15 cellular contexts compared by ENCODE assay signal in genomic region chr14:104697892-104698583, GRCh38. TPM values are rescaled to one million over a fixed set of nuclear protein-coding genes. Genes with fewer than 3 reads are reported as not detected.
DNase-seq lines count a peak whose midpoint lies in the region; ATAC-seq and TF ChIP-seq lines count a peak whose summit lies in the region.
"Had no signal": no experiment of that assay in that cellular context is flagged by ENCODE, and none has a peak within 500 bp of the region (broad histone marks: within the 10 kb centered on the region; RNA-seq: fewer than 3 reads in every experiment).

No MANE protein-coding gene starts in this region.

- H3K4me3 Mint-ChIP-seq in natural killer cell = no peak overlapping the region
- H3K4me3 Mint-ChIP-seq: CD14-positive monocyte; dendritic cell treated with granulocyte-macrophage colony-stimulating factor and Interleukin-4, amounts not matched to agents 40 ng/mL and 50 ng/mL, for 4 days; stimulated activated effector memory CD8-positive, alpha-beta T cell treated with anti-CD3 and anti-CD28 coated beads, Interleukin-12 subunit alpha, Interleukin-12 subunit beta, amount 100 ng/mL, for 72 hours had no signal

- intact Hi-C loops in posterior cingulate gyrus (cut with DNase I) (no loop called here), breast epithelium (cut with DNase I; ENCODE audit: low total_unique reads) (no loop called here), natural killer cell (cut with micrococcal nuclease) (no loop called here)

- H3K4me1 ChIP-seq in BLaER1 treated with 17β-estradiol and CSF1 and Interleukin-3, amounts not matched to agents 10 nM and 100 nM = peaks cover 68 to 91% (median 87%) of the 10 kb centered on the region in 10 experiments
- H3K4me1 ChIP-seq in RWPE2 (ENCODE audit: insufficient read depth, poor library complexity, severe bottlenecking) (peaks cover 18% of the 10 kb centered on the region), gastroesophageal sphincter (peaks cover 0 to 99% (median 71%) of the 10 kb centered on the region in 3 donors), breast epithelium (peaks cover 16 to 25% of the 10 kb centered on the region in 2 donors)
- H3K4me1 ChIP-seq: SJCRH30 had no signal

- no peak overlapping the region for H3K27ac Mint-ChIP-seq in natural killer cell
- H3K27ac Mint-ChIP-seq: CD14-positive monocyte; dendritic cell treated with granulocyte-macrophage colony-stimulating factor and Interleukin-4, amounts not matched to agents 40 ng/mL and 50 ng/mL, for 4 days; stimulated activated effector memory CD8-positive, alpha-beta T cell treated with anti-CD3 and anti-CD28 coated beads, Interleukin-12 subunit alpha, Interleukin-12 subunit beta, amount 100 ng/mL, for 72 hours had no signal

- peaks cover 42 to 88% (median 69%) of the 10 kb centered on the region in 11 experiments for H3K36me3 ChIP-seq in BLaER1 treated with 17β-estradiol and CSF1 and Interleukin-3, amounts not matched to agents 10 nM and 100 nM
- H3K36me3 ChIP-seq in RWPE2 (ENCODE audit: low read depth) (peaks cover 85% of the 10 kb centered on the region), gastroesophageal sphincter (peaks cover 0 to 32% of the 10 kb centered on the region in 2 donors), breast epithelium (peaks cover 4% of the 10 kb centered on the region)

- H3K9me3 ChIP-seq in BLaER1 treated with 17β-estradiol and CSF1 and Interleukin-3, amounts not matched to agents 10 nM and 100 nM (replicated peaks in 1 of 11) = no peaks in the 10 kb centered on the region
- H3K9me3 ChIP-seq in RWPE2 (ENCODE audit: severe bottlenecking) (no peaks in the 10 kb centered on the region), gastroesophageal sphincter (no peaks in the 10 kb centered on the region), breast epithelium (no peaks in the 10 kb centered on the region)
- H3K9me3 ChIP-seq: SJCRH30 had no signal

- TF ChIP-seq POLR2A in gastroesophageal sphincter (IDR thresholded peaks at IDR 0.05) = no peak
- no peak for TF ChIP-seq POLR2A in breast epithelium (IDR thresholded peaks at IDR 0.05)

- peaks cover 6 to 23% of the 10 kb centered on the region in 2 donors for H3K4me1 Mint-ChIP-seq in natural killer cell

- no peaks in the 10 kb centered on the region for H3K27me3 Mint-ChIP-seq in natural killer cell (ENCODE audit: low read depth in 2 of 2)
- H3K27me3 Mint-ChIP-seq: dendritic cell treated with granulocyte-macrophage colony-stimulating factor and Interleukin-4, amounts not matched to agents 40 ng/mL and 50 ng/mL, for 4 days had no signal

- no peak for TF ChIP-seq EP300 in gastroesophageal sphincter (IDR thresholded peaks at IDR 0.05)

- H3K27me3 ChIP-seq in BLaER1 treated with 17β-estradiol and CSF1 and Interleukin-3, amounts not matched to agents 10 nM and 100 nM = no peaks in the 10 kb centered on the region
- no peaks in the 10 kb centered on the region for H3K27me3 ChIP-seq in RWPE2 (ENCODE audit: insufficient read depth, poor library complexity, severe bottlenecking)
- no peaks in the 10 kb centered on the region for H3K27me3 ChIP-seq in gastroesophageal sphincter
- H3K27me3 ChIP-seq in breast epithelium = no peaks in the 10 kb centered on the region
- H3K27me3 ChIP-seq: SJCRH30 had no signal

- TF ChIP-seq CTCF in RWPE2 (IDR thresholded peaks at IDR 0.05; ENCODE audit: poor library complexity, severe bottlenecking) = no peak
- no peak for TF ChIP-seq CTCF in gastroesophageal sphincter (IDR thresholded peaks at IDR 0.05)
- no peak for TF ChIP-seq CTCF in breast epithelium (IDR thresholded peaks at IDR 0.05)
- TF ChIP-seq CTCF in natural killer cell (IDR thresholded peaks at IDR 0.05) = no peak

- no peaks in the 10 kb centered on the region for H3K36me3 Mint-ChIP-seq in natural killer cell

- H3K4me2 ChIP-seq in BLaER1 treated with 17β-estradiol and CSF1 and Interleukin-3, amounts not matched to agents 10 nM and 100 nM = peak overlapping the region in 7 of 11 experiments; percentile 10 to 100 (median 45); a peak in 11 of 22 replicates

- WGBS in gastroesophageal sphincter (ENCODE audit: low coverage in 1 of 2), 2 donors = 23 to 40% methylated on average over 2 to 6 of the region's 19 CpGs

- peak overlapping the region in 10 of 11 experiments; percentile 4 to 98 (median 56); a peak in 16 of 22 replicates for H3K9ac ChIP-seq in BLaER1 treated with 17β-estradiol and CSF1 and Interleukin-3, amounts not matched to agents 10 nM and 100 nM

- DNase-seq in RWPE2 (ENCODE audit: low spot score) (no peak), posterior cingulate gyrus (peak in 8 of 10 donors; percentile 74 to 98 (median 89)), breast epithelium (ENCODE audit: low spot score in 2 of 2) (no peak), T-helper 9 cell (no peak), natural killer cell (no peak)
- DNase-seq: activated gamma-delta T cell, H7, NCI-H510A treated with DMSO at 0.1 percent for 48 hours, SJCRH30 had no signal

- ATAC-seq in RWPE2 (ENCODE audit: low read depth) (no peak), gastroesophageal sphincter (peak; percentile 38), GM19395 (IDR thresholded peaks at IDR 0.05; ENCODE audit: unreplicated experiment) (no peak), natural killer cell (no peak)
- ATAC-seq: stimulated activated effector memory CD8-positive, alpha-beta T cell treated with anti-CD3 and anti-CD28 coated beads, Interleukin-12 subunit alpha, Interleukin-12 subunit beta, amount 100 ng/mL, for 72 hours had no signal

- H4K20me1 ChIP-seq in BLaER1 treated with 17β-estradiol and CSF1 and Interleukin-3, amounts not matched to agents 10 nM and 100 nM = peaks cover 84 to 100% (median 100%) of the 10 kb centered on the region in 11 experiments

- H3K4me3 ChIP-seq in BLaER1 treated with 17β-estradiol and CSF1 and Interleukin-3, amounts not matched to agents 10 nM and 100 nM = no peak overlapping the region
- H3K4me3 ChIP-seq in RWPE2 (ENCODE audit: severe bottlenecking) = no peak overlapping the region
- peak overlapping the region in 1 of 2 donors; percentile 35 for H3K4me3 ChIP-seq in gastroesophageal sphincter
- peak overlapping the region in 1 of 3 donors; percentile 11 for H3K4me3 ChIP-seq in breast epithelium
- H3K4me3 ChIP-seq: SJCRH30 had no signal

- H3K9me3 Mint-ChIP-seq in natural killer cell = no peaks in the 10 kb centered on the region
- H3K9me3 Mint-ChIP-seq: dendritic cell treated with granulocyte-macrophage colony-stimulating factor and Interleukin-4, amounts not matched to agents 40 ng/mL and 50 ng/mL, for 4 days; stimulated activated effector memory CD8-positive, alpha-beta T cell treated with anti-CD3 and anti-CD28 coated beads, Interleukin-12 subunit alpha, Interleukin-12 subunit beta, amount 100 ng/mL, for 72 hours had no signal

- H3K27ac ChIP-seq in BLaER1 treated with 17β-estradiol and CSF1 and Interleukin-3, amounts not matched to agents 10 nM and 100 nM = peak overlapping the region in 2 of 11 experiments; percentile 6 to 93; a peak in 2 of 22 replicates
- H3K27ac ChIP-seq in RWPE2 (ENCODE audit: poor library complexity, severe bottlenecking) (peak overlapping the region; percentile 65), gastroesophageal sphincter (peak overlapping the region in 3 of 4 donors; percentile 76 to 90 (median 89)), breast epithelium (peak overlapping the region in 1 of 2 donors; percentile 61)
- H3K27ac ChIP-seq: SJCRH30 had no signal

RNA-seq across cellular contexts. Expression of gene INF2, which starts 8.6 kb away (rescaled TPM):
- 100 to 1,000 TPM in 1 of 4 donors, 10 to 100 TPM in 3; 44.6 to 102 (median 64.7) TPM for total RNA-seq in gastroesophageal sphincter
- 10 to 100 TPM; 31.0 to 70.9 (median 51.5) TPM for total RNA-seq in breast epithelium
- total RNA-seq in natural killer cell = 10 to 100 TPM; 12.7 to 21.9 (median 15.3) TPM

RNA-seq across cellular contexts. Expression of gene ADSS1, which starts 26.0 kb away (rescaled TPM):
- total RNA-seq in gastroesophageal sphincter (10 to 100 TPM in 2 of 4 donors, 1 to 10 TPM in 2; 5.1 to 32.2 (median 8.8) TPM), breast epithelium (10 to 100 TPM in 1 of 3 donors, 1 to 10 TPM in 2; 6.9 to 13.0 (median 7.3) TPM), natural killer cell (1 to 10 TPM; 2.1 to 2.7 (median 2.5) TPM)

RNA-seq across cellular contexts. Expression of gene SIVA1, which starts 54.9 kb away (rescaled TPM):
- total RNA-seq in gastroesophageal sphincter (100 to 1,000 TPM; 188 to 513 (median 363) TPM), breast epithelium (100 to 1,000 TPM; 181 to 225 (median 223) TPM), natural killer cell (10 to 100 TPM; 59.7 to 74.8 (median 59.8) TPM)

Comparison
In these comparisons a context has a peak if more than half of its experiments do, and no peak if none do; other contexts are left out.
1. DNase-seq: peak in posterior cingulate gyrus (8 of 10); none in RWPE2 (single experiment), breast epithelium (0 of 2), T-helper 9 cell (single experiment) and natural killer cell (single experiment).